In genomic region chr5:134647750-134648424, GRCh38 we compare ENCODE assay signal across 8 cellular contexts. TPM values are rescaled to one million over a fixed set of nuclear protein-coding genes. Genes with fewer than 3 reads are reported as not detected.
DNase-seq lines count a peak whose midpoint lies in the region; ATAC-seq and TF ChIP-seq lines count a peak whose summit lies in the region.

No MANE protein-coding gene starts in this region.

- peak overlapping the region; percentile 95 for H3K27ac ChIP-seq in Karpas-422 (ENCODE audit: low read length)
- H3K27ac ChIP-seq in neural progenitor cell: no peak overlapping the region

- no peaks in the 10 kb centered on the region for H3K27me3 Mint-ChIP-seq in activated CD8-positive, alpha-beta T cell treated with anti-CD3 and anti-CD28 coated beads for 36 hours
- H3K27me3 Mint-ChIP-seq in neural progenitor cell (ENCODE audit: insufficient read depth, low read depth): peaks cover 3% of the 10 kb centered on the region

- CTCF ChIA-PET in activated CD8-positive, alpha-beta T cell treated with anti-CD3 and anti-CD28 coated beads for 36 hours (lab: Charles Lee): interaction anchor here (1.1 to 2.0 kb wide), 5 partner anchors 14 to 276 kb away, joined by 3 to 7 read pairs (median 4); partner anchors contain the start of genes DDX46, PCBD2 and UBE2B

- H3K4me3 ChIP-seq in Karpas-422 (ENCODE audit: low read length) (peak overlapping the region; percentile 89), neural progenitor cell (peak overlapping the region; percentile 95)

- H3K9ac ChIP-seq in Karpas-422 (ENCODE audit: low read length) (peak overlapping the region; percentile 93), neural progenitor cell (peak overlapping the region; percentile 27)

- POLR2A ChIA-PET in activated CD8-positive, alpha-beta T cell treated with anti-CD3 and anti-CD28 coated beads for 36 hours (lab: Charles Lee): interaction anchor here (0.8 to 1.9 kb wide), 12 partner anchors 9 to 1596 kb away, joined by 3 to 14 read pairs (median 3); partner anchors contain the start of genes C5orf24, HSPA4, SAR1B and VDAC1

- H4K20me1 ChIP-seq in Karpas-422 (ENCODE audit: insufficient read depth, low read depth, low read length) (no peaks in the 10 kb centered on the region), neural progenitor cell (ENCODE audit: low read depth) (peaks cover 6% of the 10 kb centered on the region)

- H3K27me3 ChIP-seq in Karpas-422 (ENCODE audit: low read length) (no peaks in the 10 kb centered on the region), neural progenitor cell (no peaks in the 10 kb centered on the region)

- no peaks in the 10 kb centered on the region for H3K9me3 ChIP-seq in Karpas-422 (ENCODE audit: low read length)
- H3K9me3 ChIP-seq in neural progenitor cell (ENCODE audit: low read depth): no peaks in the 10 kb centered on the region

- H3K4me3 Mint-ChIP-seq in activated CD8-positive, alpha-beta T cell treated with anti-CD3 and anti-CD28 coated beads for 36 hours: peak overlapping the region; percentile 87
- peak overlapping the region; percentile 99 for H3K4me3 Mint-ChIP-seq in neural progenitor cell

- no peaks in the 10 kb centered on the region for H3K9me3 Mint-ChIP-seq in activated CD8-positive, alpha-beta T cell treated with anti-CD3 and anti-CD28 coated beads for 36 hours
- no peaks in the 10 kb centered on the region for H3K9me3 Mint-ChIP-seq in neural progenitor cell

- peaks cover 15% of the 10 kb centered on the region for H3K36me3 Mint-ChIP-seq in activated CD8-positive, alpha-beta T cell treated with anti-CD3 and anti-CD28 coated beads for 36 hours (ENCODE audit: low read depth)
- H3K36me3 Mint-ChIP-seq in neural progenitor cell: peaks cover 2% of the 10 kb centered on the region

- DNase-seq in GM10266 (ENCODE audit: extremely low spot score): peak; percentile 58
- peak; percentile 87 for DNase-seq in Karpas-422
- DNase-seq in activated CD8-positive, alpha-beta T cell treated with anti-CD3 and anti-CD28 coated beads for 36 hours: peak; percentile 73
- DNase-seq in fibroblast of peridontal ligament (ENCODE audit: extremely low read depth): peak; percentile 66
- no peak for DNase-seq in neural progenitor cell (ENCODE audit: low spot score)
- DNase-seq in NCI-H2171 (lab: John Stamatoyannopoulos, UW): no peak
- DNase-seq in GDM1 (lab: John Stamatoyannopoulos, UW): no peak

- no peaks in the 10 kb centered on the region for H3K9me2 ChIP-seq in Karpas-422 (replicated peaks; ENCODE audit: insufficient read depth, low read length)

- peak overlapping the region; percentile 98 for H3K27ac Mint-ChIP-seq in activated CD8-positive, alpha-beta T cell treated with anti-CD3 and anti-CD28 coated beads for 36 hours
- peak overlapping the region; percentile 76 for H3K27ac Mint-ChIP-seq in neural progenitor cell

- H2AFZ ChIP-seq in Karpas-422 (ENCODE audit: low read length) (peak overlapping the region; percentile 31), neural progenitor cell (replicated peaks) (peak overlapping the region; percentile 68)

- no peaks in the 10 kb centered on the region for H3K36me3 ChIP-seq in Karpas-422 (ENCODE audit: insufficient read depth, low read length)
- no peaks in the 10 kb centered on the region for H3K36me3 ChIP-seq in neural progenitor cell

- TF ChIP-seq CTCF in GM10266 (IDR thresholded peaks at IDR 0.05; ENCODE audit: control insufficient read depth, insufficient read depth, low read depth, missing control alignments): no peak
- no peak for TF ChIP-seq CTCF in activated CD8-positive, alpha-beta T cell treated with anti-CD3 and anti-CD28 coated beads for 36 hours (IDR thresholded peaks at IDR 0.05)
- TF ChIP-seq CTCF in neural progenitor cell (IDR thresholded peaks at IDR 0.05): no peak

- peaks cover 14% of the 10 kb centered on the region for H3F3A ChIP-seq in neural progenitor cell (ENCODE audit: low read depth)

- H3K4me1 ChIP-seq in Karpas-422 (ENCODE audit: low read length) (peaks cover 21% of the 10 kb centered on the region), neural progenitor cell (peaks cover 9% of the 10 kb centered on the region)

- H3K79me2 ChIP-seq in Karpas-422 (ENCODE audit: low read length) (peaks cover 41% of the 10 kb centered on the region), neural progenitor cell (ENCODE audit: low read depth) (peaks cover 41% of the 10 kb centered on the region)

- peak; percentile 25 for ATAC-seq in GM21717 (IDR thresholded peaks at IDR 0.05; ENCODE audit: unreplicated experiment)
- ATAC-seq in activated CD8-positive, alpha-beta T cell treated with anti-CD3 and anti-CD28 coated beads for 36 hours: peak; percentile 65

- intact Hi-C loops in activated CD8-positive, alpha-beta T cell treated with anti-CD3 and anti-CD28 coated beads for 36 hours (cut with micrococcal nuclease): loop anchor here (1.0 kb wide), 1 partner anchor 16 kb away; the partner anchor contains the start of gene SAR1B

- peak overlapping the region; percentile 85 for H3K4me2 ChIP-seq in Karpas-422 (ENCODE audit: low read depth, low read length, poor library complexity, severe bottlenecking)
- H3K4me2 ChIP-seq in neural progenitor cell: peak overlapping the region; percentile 77

- peaks cover 19% of the 10 kb centered on the region for H3K4me1 Mint-ChIP-seq in activated CD8-positive, alpha-beta T cell treated with anti-CD3 and anti-CD28 coated beads for 36 hours (ENCODE audit: low read depth)
- peaks cover 18% of the 10 kb centered on the region for H3K4me1 Mint-ChIP-seq in neural progenitor cell

RNA-seq across cellular contexts. Expression of gene SEC24A, which starts 0.7 kb away (rescaled TPM):
- 5.2 and 25.8 TPM in 2 replicates for total RNA-seq in Karpas-422 (2014; rRNA removed; shearing (Covaris generic); ENCODE audit: low replicate concordance)
- 10 to 100 TPM; 29.3 to 30.5 TPM for total RNA-seq in activated CD8-positive, alpha-beta T cell treated with anti-CD3 and anti-CD28 coated beads for 36 hours
- 12.7 and 14.3 TPM in 2 replicates for total RNA-seq in neural progenitor cell (ENCODE audit: low replicate concordance)

RNA-seq across cellular contexts. Expression of gene SAR1B, which starts 15.3 kb away (rescaled TPM):
- 41.2 and 49.1 TPM in 2 replicates for total RNA-seq in Karpas-422 (2014; rRNA removed; shearing (Covaris generic); ENCODE audit: low replicate concordance)
- 10 to 100 TPM; 49.7 to 55.4 TPM for total RNA-seq in activated CD8-positive, alpha-beta T cell treated with anti-CD3 and anti-CD28 coated beads for 36 hours
- 28.9 and 31.4 TPM in 2 replicates for total RNA-seq in neural progenitor cell (ENCODE audit: low replicate concordance)

Comparison
In these comparisons a context has a peak if more than half of its experiments do, and no peak if none do; other contexts are left out.
1. DNase-seq: peak in GM10266 (single experiment), Karpas-422 (single experiment), activated CD8-positive, alpha-beta T cell treated with anti-CD3 and anti-CD28 coated beads for 36 hours (single experiment) and fibroblast of peridontal ligament (single experiment); none in neural progenitor cell (single experiment), NCI-H2171 (single experiment) and GDM1 (single experiment).